In genomic region chr4:169068423-169068822, GRCh38 we compare ENCODE assay signal across 13 cellular contexts.
DNase-seq lines count a peak whose midpoint lies in the region; ATAC-seq, FAIRE-seq and TF ChIP-seq lines count a peak whose summit lies in the region.
"Had no signal": no experiment of that assay in that cellular context is flagged by ENCODE, and none has a peak within 500 bp of the region (broad histone marks: within the 10 kb centered on the region; RNA-seq: fewer than 3 reads in every experiment).

No MANE protein-coding gene starts in this region.

- ATAC-seq in HG02642 (IDR thresholded peaks at IDR 0.05; ENCODE audit: poor library complexity, unreplicated experiment) = peak; percentile 67
- ATAC-seq in SK-N-SH treated with all-trans-retinoic acid at 6 μM for 48 hours = no peak

- no peak overlapping the region for H3K4me3 Mint-ChIP-seq in nephron
- H3K4me3 Mint-ChIP-seq: activated CD4-positive, alpha-beta T cell treated with anti-CD3 and anti-CD28 coated beads, Interleukin-2, amount 10 ng/mL, durations not matched to agents 7 days and 5 days; activated naive CD8-positive, alpha-beta T cell had no signal

- H3K9me3 Mint-ChIP-seq in nephron = no peaks in the 10 kb centered on the region
- H3K9me3 Mint-ChIP-seq: activated CD4-positive, alpha-beta T cell treated with anti-CD3 and anti-CD28 coated beads, Interleukin-2, amount 10 ng/mL, durations not matched to agents 7 days and 5 days had no signal

- peak overlapping the region; percentile 84 for H3K27ac ChIP-seq in RWPE1
- H3K27ac ChIP-seq: BLaER1 had no signal

- CTCF ChIA-PET in RWPE1 (lab: Yijun Ruan, JAX) = no interaction called here

- H3K36me3 Mint-ChIP-seq in nephron (ENCODE audit: low read depth) = no peaks in the 10 kb centered on the region
- H3K36me3 Mint-ChIP-seq: activated naive CD8-positive, alpha-beta T cell had no signal

- FAIRE-seq in D721Med (lab: Jason Lieb, UNC) = no peak
- FAIRE-seq: islet of Langerhans had no signal

- H3K27ac Mint-ChIP-seq in nephron = peak overlapping the region; percentile 56 to 88 (median 63)
- H3K27ac Mint-ChIP-seq: activated CD4-positive, alpha-beta T cell treated with anti-CD3 and anti-CD28 coated beads, Interleukin-2, amount 10 ng/mL, durations not matched to agents 7 days and 5 days; activated naive CD8-positive, alpha-beta T cell had no signal

- POLR2A ChIA-PET in RWPE1 (lab: Yijun Ruan, JAX; ENCODE audit: low non-redundant PET) = no interaction called here

- H3K27me3 Mint-ChIP-seq in nephron (ENCODE audit: low read depth) = no peaks in the 10 kb centered on the region
- H3K27me3 Mint-ChIP-seq: activated CD4-positive, alpha-beta T cell treated with anti-CD3 and anti-CD28 coated beads, Interleukin-2, amount 10 ng/mL, durations not matched to agents 7 days and 5 days; activated naive CD8-positive, alpha-beta T cell had no signal

- peak; percentile 90 for TF ChIP-seq CTCF in GM12872 (IDR thresholded peaks at IDR 0.05; ENCODE audit: insufficient read depth, low read depth, low read length)
- TF ChIP-seq CTCF in RWPE1 (conservative IDR thresholded peaks at IDR 0.05; ENCODE audit: low read depth) = no peak
- no peak for TF ChIP-seq CTCF in nephron (IDR thresholded peaks at IDR 0.05; ENCODE audit: unreplicated experiment in 3 of 3)
- no peak for TF ChIP-seq CTCF in D721Med (IDR thresholded peaks at IDR 0.05; ENCODE audit: insufficient read depth, missing control alignments)

- peaks cover 51% of the 10 kb centered on the region for H3K4me1 Mint-ChIP-seq in nephron

- no peak for DNase-seq in RWPE1 (ENCODE audit: low spot score)
- DNase-seq in NCI-H2171 (lab: John Stamatoyannopoulos, UW) = no peak
- no peak for DNase-seq in NCI-H526 (lab: John Stamatoyannopoulos, UW)
- DNase-seq in D721Med (ENCODE audit: insufficient read length, low spot score) = no peak
- DNase-seq: activated CD4-positive, alpha-beta T cell treated with anti-CD3 and anti-CD28 coated beads, Interleukin-2, amount 10 ng/mL, durations not matched to agents 7 days and 5 days; NCI-H526 treated with DMSO at 0.1 percent for 48 hours had no signal

TF ChIP-seq in SK-N-SH treated with all-trans-retinoic acid at 6 μM for 48 hours, 23 proteins besides CTCF, POLR2A, EP300 and RAD21:
- TF ChIP-seq, protein P1, sequence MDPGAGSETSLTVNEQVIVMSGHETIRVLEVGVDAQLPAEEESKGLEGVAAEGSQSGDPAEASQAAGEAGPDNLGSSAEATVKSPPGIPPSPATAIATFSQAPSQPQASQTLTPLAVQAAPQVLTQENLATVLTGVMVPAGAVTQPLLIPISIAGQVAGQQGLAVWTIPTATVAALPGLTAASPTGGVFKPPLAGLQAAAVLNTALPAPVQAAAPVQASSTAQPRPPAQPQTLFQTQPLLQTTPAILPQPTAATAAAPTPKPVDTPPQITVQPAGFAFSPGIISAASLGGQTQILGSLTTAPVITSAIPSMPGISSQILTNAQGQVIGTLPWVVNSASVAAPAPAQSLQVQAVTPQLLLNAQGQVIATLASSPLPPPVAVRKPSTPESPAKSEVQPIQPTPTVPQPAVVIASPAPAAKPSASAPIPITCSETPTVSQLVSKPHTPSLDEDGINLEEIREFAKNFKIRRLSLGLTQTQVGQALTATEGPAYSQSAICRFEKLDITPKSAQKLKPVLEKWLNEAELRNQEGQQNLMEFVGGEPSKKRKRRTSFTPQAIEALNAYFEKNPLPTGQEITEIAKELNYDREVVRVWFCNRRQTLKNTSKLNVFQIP (CRISPR knock-in tag; IDR thresholded peaks at IDR 0.05; ENCODE audit: borderline replicate concordance, low read depth) = no peak
- TF ChIP-seq BACH2 (CRISPR knock-in tag; IDR thresholded peaks at IDR 0.05; ENCODE audit: borderline replicate concordance) = no peak
- TF ChIP-seq TOX (CRISPR knock-in tag; IDR thresholded peaks at IDR 0.05; ENCODE audit: borderline replicate concordance) = no peak
- TF ChIP-seq ISL1 (CRISPR knock-in tag; IDR thresholded peaks at IDR 0.05) = no peak
- TF ChIP-seq ZFP3 (CRISPR knock-in tag; IDR thresholded peaks at IDR 0.05) = no peak
- no peak for TF ChIP-seq CREB5 (CRISPR knock-in tag; IDR thresholded peaks at IDR 0.05; ENCODE audit: low read depth)
- TF ChIP-seq OSR1 (CRISPR knock-in tag; IDR thresholded peaks at IDR 0.05) = no peak
- TF ChIP-seq ARNTL (CRISPR knock-in tag; IDR thresholded peaks at IDR 0.05; ENCODE audit: borderline replicate concordance, low read depth) = no peak
- TF ChIP-seq, protein P2, sequence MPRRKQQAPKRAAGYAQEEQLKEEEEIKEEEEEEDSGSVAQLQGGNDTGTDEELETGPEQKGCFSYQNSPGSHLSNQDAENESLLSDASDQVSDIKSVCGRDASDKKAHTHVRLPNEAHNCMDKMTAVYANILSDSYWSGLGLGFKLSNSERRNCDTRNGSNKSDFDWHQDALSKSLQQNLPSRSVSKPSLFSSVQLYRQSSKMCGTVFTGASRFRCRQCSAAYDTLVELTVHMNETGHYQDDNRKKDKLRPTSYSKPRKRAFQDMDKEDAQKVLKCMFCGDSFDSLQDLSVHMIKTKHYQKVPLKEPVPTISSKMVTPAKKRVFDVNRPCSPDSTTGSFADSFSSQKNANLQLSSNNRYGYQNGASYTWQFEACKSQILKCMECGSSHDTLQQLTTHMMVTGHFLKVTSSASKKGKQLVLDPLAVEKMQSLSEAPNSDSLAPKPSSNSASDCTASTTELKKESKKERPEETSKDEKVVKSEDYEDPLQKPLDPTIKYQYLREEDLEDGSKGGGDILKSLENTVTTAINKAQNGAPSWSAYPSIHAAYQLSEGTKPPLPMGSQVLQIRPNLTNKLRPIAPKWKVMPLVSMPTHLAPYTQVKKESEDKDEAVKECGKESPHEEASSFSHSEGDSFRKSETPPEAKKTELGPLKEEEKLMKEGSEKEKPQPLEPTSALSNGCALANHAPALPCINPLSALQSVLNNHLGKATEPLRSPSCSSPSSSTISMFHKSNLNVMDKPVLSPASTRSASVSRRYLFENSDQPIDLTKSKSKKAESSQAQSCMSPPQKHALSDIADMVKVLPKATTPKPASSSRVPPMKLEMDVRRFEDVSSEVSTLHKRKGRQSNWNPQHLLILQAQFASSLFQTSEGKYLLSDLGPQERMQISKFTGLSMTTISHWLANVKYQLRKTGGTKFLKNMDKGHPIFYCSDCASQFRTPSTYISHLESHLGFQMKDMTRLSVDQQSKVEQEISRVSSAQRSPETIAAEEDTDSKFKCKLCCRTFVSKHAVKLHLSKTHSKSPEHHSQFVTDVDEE (CRISPR knock-in tag; IDR thresholded peaks at IDR 0.05) = no peak
- no peak for TF ChIP-seq RARB (CRISPR knock-in tag; IDR thresholded peaks at IDR 0.05)
- no peak for TF ChIP-seq ZNF565 (CRISPR knock-in tag; conservative IDR thresholded peaks at IDR 0.05; ENCODE audit: low read depth)
- TF ChIP-seq ZNF8 (CRISPR knock-in tag; IDR thresholded peaks at IDR 0.05) = no peak
- TF ChIP-seq, protein P3, sequence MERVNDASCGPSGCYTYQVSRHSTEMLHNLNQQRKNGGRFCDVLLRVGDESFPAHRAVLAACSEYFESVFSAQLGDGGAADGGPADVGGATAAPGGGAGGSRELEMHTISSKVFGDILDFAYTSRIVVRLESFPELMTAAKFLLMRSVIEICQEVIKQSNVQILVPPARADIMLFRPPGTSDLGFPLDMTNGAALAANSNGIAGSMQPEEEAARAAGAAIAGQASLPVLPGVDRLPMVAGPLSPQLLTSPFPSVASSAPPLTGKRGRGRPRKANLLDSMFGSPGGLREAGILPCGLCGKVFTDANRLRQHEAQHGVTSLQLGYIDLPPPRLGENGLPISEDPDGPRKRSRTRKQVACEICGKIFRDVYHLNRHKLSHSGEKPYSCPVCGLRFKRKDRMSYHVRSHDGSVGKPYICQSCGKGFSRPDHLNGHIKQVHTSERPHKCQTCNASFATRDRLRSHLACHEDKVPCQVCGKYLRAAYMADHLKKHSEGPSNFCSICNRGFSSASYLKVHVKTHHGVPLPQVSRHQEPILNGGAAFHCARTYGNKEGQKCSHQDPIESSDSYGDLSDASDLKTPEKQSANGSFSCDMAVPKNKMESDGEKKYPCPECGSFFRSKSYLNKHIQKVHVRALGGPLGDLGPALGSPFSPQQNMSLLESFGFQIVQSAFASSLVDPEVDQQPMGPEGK (CRISPR knock-in tag; IDR thresholded peaks at IDR 0.05; ENCODE audit: borderline replicate concordance) = no peak
- no peak for TF ChIP-seq ESRRG (CRISPR knock-in tag; IDR thresholded peaks at IDR 0.05)
- TF ChIP-seq SNAI2 (CRISPR knock-in tag; IDR thresholded peaks at IDR 0.05) = no peak
- TF ChIP-seq ZNF70 (CRISPR knock-in tag; IDR thresholded peaks at IDR 0.05) = no peak
- no peak for TF ChIP-seq GLIS3 (CRISPR knock-in tag; IDR thresholded peaks at IDR 0.05)
- TF ChIP-seq CSDC2 (CRISPR knock-in tag; IDR thresholded peaks at IDR 0.05) = no peak
TF ChIP-seq in SK-N-SH treated with all-trans-retinoic acid at 6 μM for 48 hours: peak in this region for 0.
